Comparison of ENCODE assay signal across 8 cellular contexts in genomic region chr10:60777696-60778213, GRCh38. TPM values are rescaled to one million over a fixed set of nuclear protein-coding genes. Genes with fewer than 3 reads are reported as not detected.
DNase-seq lines count a peak whose midpoint lies in the region; ATAC-seq and TF ChIP-seq lines count a peak whose summit lies in the region.

No MANE protein-coding gene starts in this region.

- no peaks in the 10 kb centered on the region for H3K9me3 ChIP-seq in RWPE2 (ENCODE audit: severe bottlenecking)
- H3K9me3 ChIP-seq in heart left ventricle, result no peaks in the 10 kb centered on the region

- peak overlapping the region; percentile 61 for H3K4me3 ChIP-seq in RWPE2 (ENCODE audit: severe bottlenecking)
- peak overlapping the region in 11 of 12 donors; percentile 3 to 75 (median 64) for H3K4me3 ChIP-seq in heart left ventricle

- intact Hi-C loops in heart left ventricle (cut with DNase I), result no loop called here

- H3K4me3 Mint-ChIP-seq in stimulated activated effector memory CD8-positive, alpha-beta T cell treated with anti-CD3 and anti-CD28 coated beads, Interleukin-12 subunit alpha, Interleukin-12 subunit beta, amount 100 ng/mL, for 72 hours, result peak overlapping the region; percentile 94

- H3K36me3 Mint-ChIP-seq in stimulated activated effector memory CD8-positive, alpha-beta T cell treated with anti-CD3 and anti-CD28 coated beads, Interleukin-12 subunit alpha, Interleukin-12 subunit beta, amount 100 ng/mL, for 72 hours, result peaks cover 45% of the 10 kb centered on the region

- 43 to 48% (median 47%) methylated on average over 9 of the region's 9 CpGs for WGBS in heart left ventricle, 4 donors

- H3K9me3 Mint-ChIP-seq in stimulated activated effector memory CD8-positive, alpha-beta T cell treated with anti-CD3 and anti-CD28 coated beads, Interleukin-12 subunit alpha, Interleukin-12 subunit beta, amount 100 ng/mL, for 72 hours, result no peaks in the 10 kb centered on the region

- H3K36me3 ChIP-seq in RWPE2 (ENCODE audit: low read depth) (peaks cover 36% of the 10 kb centered on the region), heart left ventricle (no peaks in the 10 kb centered on the region)

- peak overlapping the region; percentile 97 for H3K27ac Mint-ChIP-seq in stimulated activated effector memory CD8-positive, alpha-beta T cell treated with anti-CD3 and anti-CD28 coated beads, Interleukin-12 subunit alpha, Interleukin-12 subunit beta, amount 100 ng/mL, for 72 hours

- ATAC-seq in GM18511 (IDR thresholded peaks at IDR 0.05; ENCODE audit: unreplicated experiment), result peak; percentile 21
- ATAC-seq in HG02610 (IDR thresholded peaks at IDR 0.05; ENCODE audit: unreplicated experiment), result peak; percentile 8
- ATAC-seq in RWPE2 (ENCODE audit: low read depth), result peak; percentile 4
- peak in 2 of 4 donors; percentile 5 to 8 for ATAC-seq in heart left ventricle
- no peak for ATAC-seq in stimulated activated effector memory CD8-positive, alpha-beta T cell treated with anti-CD3 and anti-CD28 coated beads, Interleukin-12 subunit alpha, Interleukin-12 subunit beta, amount 100 ng/mL, for 72 hours

- TF ChIP-seq POLR2A in heart left ventricle (IDR thresholded peaks at IDR 0.05), result no peak

- H3K27ac ChIP-seq in RWPE2 (ENCODE audit: poor library complexity, severe bottlenecking) (peak overlapping the region; percentile 48), heart left ventricle (peak overlapping the region in 4 of 12 donors; percentile 5 to 51 (median 32))

- TF ChIP-seq CTCF in RWPE2 (IDR thresholded peaks at IDR 0.05; ENCODE audit: poor library complexity, severe bottlenecking) (no peak), heart left ventricle (IDR thresholded peaks at IDR 0.05) (no peak)

- H3K4me1 ChIP-seq in RWPE2 (ENCODE audit: insufficient read depth, poor library complexity, severe bottlenecking) (peaks cover 32% of the 10 kb centered on the region), heart left ventricle (peaks cover 0 to 15% (median 3%) of the 10 kb centered on the region in 12 donors)

- H3K27me3 ChIP-seq in RWPE2 (ENCODE audit: insufficient read depth, poor library complexity, severe bottlenecking) (no peaks in the 10 kb centered on the region), heart left ventricle (no peaks in the 10 kb centered on the region)

- H3K4me1 Mint-ChIP-seq in stimulated activated effector memory CD8-positive, alpha-beta T cell treated with anti-CD3 and anti-CD28 coated beads, Interleukin-12 subunit alpha, Interleukin-12 subunit beta, amount 100 ng/mL, for 72 hours, result peaks cover 7% of the 10 kb centered on the region

- DNase-seq in RWPE2 (ENCODE audit: low spot score), result no peak
- no peak for DNase-seq in heart left ventricle
- DNase-seq in stimulated activated effector memory CD8-positive, alpha-beta T cell treated with anti-CD3 and anti-CD28 coated beads, Interleukin-12 subunit alpha, Interleukin-12 subunit beta, amount 100 ng/mL, for 72 hours (ENCODE audit: low spot score in 2 of 2), result no peak
- no peak for DNase-seq in H4 (ENCODE audit: low spot score)
- no peak for DNase-seq in COLO668 (lab: John Stamatoyannopoulos, UW; ENCODE audit: unreplicated experiment)
- no peak for DNase-seq in NCI-H1417 treated with DMSO at 0.1 percent for 48 hours (lab: John Stamatoyannopoulos, UW)

RNA-seq across cellular contexts. Expression of gene CDK1, which starts 0.5 kb away (rescaled TPM):
- 10 to 100 TPM in 1 of 9 donors, 1 to 10 TPM in 3, under 1 TPM in 4, not detected in 1; 0.44 to 13.8 (median 1.1) TPM for total RNA-seq in heart left ventricle
- polyA plus RNA-seq in heart left ventricle, result 1 to 10 TPM in 1 of 2 donors, under 1 TPM in 1; 0.96 to 1.0 TPM
- total RNA-seq in H4 (2014; rRNA removed; shearing (Covaris generic)), result 200 and 237 TPM in 2 replicates

Comparison
In these comparisons a context has a peak if more than half of its experiments do, and no peak if none do; other contexts are left out.
1. RNA of gene CDK1, which starts 0.5 kb away (total RNA-seq): 200 to 237 TPM in H4; 0.44 to 13.8 TPM in heart left ventricle; every median in the first group is over 10 times any median in the second.